ENCODE assay signal across 1 cellular context in genomic region chr2:188884051-188884450, GRCh38.
TF ChIP-seq lines count a peak whose summit lies in the region.

No MANE protein-coding gene starts in this region.

TF ChIP-seq in WTC11, 78 proteins besides CTCF, POLR2A, EP300 and RAD21 (continued from another document):
- no peak for TF ChIP-seq PRDM15 (CRISPR knock-in tag; IDR thresholded peaks at IDR 0.05)
- TF ChIP-seq ZNF281 (CRISPR knock-in tag; IDR thresholded peaks at IDR 0.05), result no peak
- no peak for TF ChIP-seq AFF4 (CRISPR knock-in tag; IDR thresholded peaks at IDR 0.05; ENCODE audit: borderline replicate concordance)
- no peak for TF ChIP-seq MAX (CRISPR knock-in tag; IDR thresholded peaks at IDR 0.05)
- TF ChIP-seq SMAD4 (CRISPR knock-in tag; IDR thresholded peaks at IDR 0.05), result no peak
- TF ChIP-seq ZNF219 (CRISPR knock-in tag; IDR thresholded peaks at IDR 0.05; ENCODE audit: borderline replicate concordance), result no peak
- no peak for TF ChIP-seq GTF2I (CRISPR knock-in tag; conservative IDR thresholded peaks at IDR 0.05)
